8 cellular contexts compared by ENCODE assay signal in the genomic region with DNA sequence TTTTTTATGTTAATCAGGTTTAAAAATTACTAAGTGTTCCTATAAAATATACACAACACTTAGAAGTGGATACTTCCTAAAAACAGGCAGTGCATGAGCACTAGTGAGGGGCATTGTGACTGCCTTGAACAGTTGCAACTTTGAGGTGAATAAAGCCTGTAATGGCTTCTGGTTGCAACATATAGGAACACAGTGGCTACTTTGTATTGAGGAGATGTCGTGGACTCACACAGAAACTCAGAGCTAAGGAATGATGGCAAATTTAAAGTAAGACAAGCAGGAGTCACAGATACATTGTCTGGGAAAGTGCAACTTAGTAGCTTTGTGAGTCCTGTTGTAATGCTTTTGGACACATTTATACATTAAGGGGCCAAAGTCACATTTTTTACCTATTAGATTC. TPM values are rescaled to one million over a fixed set of nuclear protein-coding genes. Genes with fewer than 3 reads are reported as not detected.
DNase-seq lines count a peak whose midpoint lies in the region; ATAC-seq, FAIRE-seq and TF ChIP-seq lines count a peak whose summit lies in the region.

No MANE protein-coding gene starts in this region.

- FAIRE-seq in GM12892 (lab: Jason Lieb, UNC): peak; percentile 58
- FAIRE-seq in D721Med (lab: Jason Lieb, UNC): no peak

- peak overlapping the region; percentile 96 for H3K4me2 ChIP-seq in fibroblast of lung (ENCODE audit: extremely low read depth, insufficient read depth, low read length)

- peak overlapping the region; percentile 94 for H3K27ac ChIP-seq in fibroblast of lung (ENCODE audit: insufficient read depth, low read length)
- peak overlapping the region in 20 of 21 experiments; percentile 50 to 97 (median 89) for H3K27ac ChIP-seq in skin epidermis

- peak overlapping the region; percentile 61 to 77 (median 66) for H3K4me3 ChIP-seq in fibroblast of lung (replicated peaks in 1 of 4; ENCODE audit: control extremely low read depth in 1 of 4, insufficient read depth in 1 of 4, low read depth in 3 of 4, low read length in 4 of 4)
- peak overlapping the region in 5 of 7 experiments; percentile 41 to 99 (median 73) for H3K4me3 ChIP-seq in skin epidermis

- in situ Hi-C loops in SK-MEL-5 (cut with HindIII; ENCODE audit: low pct_unique_long_range_greater_than_20kb, low sequenced_read_pairs): no loop called here

- no peak for ATAC-seq in GM19023 (IDR thresholded peaks at IDR 0.05; ENCODE audit: unreplicated experiment)
- ATAC-seq in HG03442 (IDR thresholded peaks at IDR 0.05; ENCODE audit: unreplicated experiment): no peak
- no peak for ATAC-seq in GM18907 (IDR thresholded peaks at IDR 0.05; ENCODE audit: unreplicated experiment)

- H3K79me2 ChIP-seq in fibroblast of lung (ENCODE audit: control insufficient read depth, insufficient read depth, low read length): peaks cover 15% of the 10 kb centered on the region

- TF ChIP-seq CTCF in fibroblast of lung (conservative IDR thresholded peaks at IDR 0.05 in 1 of 2, IDR thresholded peaks at IDR 0.05 in 1 of 2; ENCODE audit: low read depth in 1 of 2, low read length in 2 of 2) (no peak), D721Med (IDR thresholded peaks at IDR 0.05; ENCODE audit: insufficient read depth, missing control alignments) (no peak)

- H3K36me3 ChIP-seq in fibroblast of lung (ENCODE audit: control insufficient read depth, insufficient read depth, low read length): peaks cover 6% of the 10 kb centered on the region

- no peaks in the 10 kb centered on the region for H3K27me3 ChIP-seq in fibroblast of lung (ENCODE audit: control insufficient read depth, insufficient read depth, low read length)

- H3K9me3 ChIP-seq in fibroblast of lung (ENCODE audit: control insufficient read depth, insufficient read depth, low read depth, low read length): no peaks in the 10 kb centered on the region

- H3K9ac ChIP-seq in fibroblast of lung (ENCODE audit: insufficient read depth, low read length): peak overlapping the region; percentile 88

- no peak for DNase-seq in GM12892 (ENCODE audit: insufficient read length)
- peak; percentile 47 for DNase-seq in SK-MEL-5 (ENCODE audit: low read depth, low spot score)
- peak in 1 of 2 donors; percentile 24 for DNase-seq in fibroblast of lung (ENCODE audit: low read depth in 2 of 2)
- no peak for DNase-seq in D721Med (ENCODE audit: insufficient read length, low spot score)

- peak overlapping the region; percentile 77 for H2AFZ ChIP-seq in fibroblast of lung (ENCODE audit: low read length)

- no peak for TF ChIP-seq POLR2A in GM12892 (IDR thresholded peaks at IDR 0.05; ENCODE audit: low read depth, low read length)

- H3K4me1 ChIP-seq in fibroblast of lung (ENCODE audit: control insufficient read depth, extremely low read depth, insufficient read depth, low read length): peaks cover 5% of the 10 kb centered on the region

- H4K20me1 ChIP-seq in fibroblast of lung (ENCODE audit: control insufficient read depth, extremely low read depth, insufficient read depth, low read length): no peaks in the 10 kb centered on the region

RNA-seq across cellular contexts. Expression of gene HLA-A, which starts 0.9 kb away (rescaled TPM):
- polyA plus RNA-seq in GM12892 (2012; ENCODE audit: missing spikeins): 940 TPM
- total RNA-seq in SK-MEL-5 (2014; rRNA removed; shearing (Covaris generic)): 451 and 474 TPM in 2 replicates
- polyA plus RNA-seq in SK-MEL-5 (2015; cell fraction: cytosol; rRNA removed): 569 and 664 TPM in 2 replicates
- 175 and 176 TPM in 2 replicates for polyA plus RNA-seq in SK-MEL-5 (2015; cell fraction: nucleus; rRNA removed)
- total RNA-seq in fibroblast of lung: 280 and 666 TPM in 2 replicates
- 272 and 630 TPM in 2 replicates for polyA plus RNA-seq in fibroblast of lung
- 460 and 675 TPM in 2 replicates for polyA plus RNA-seq in fibroblast of lung (2012)
- 343 and 357 TPM in 2 replicates for polyA minus RNA-seq in fibroblast of lung (ENCODE audit: low replicate concordance)
